26 cellular contexts compared by ENCODE assay signal in the genomic region with DNA sequence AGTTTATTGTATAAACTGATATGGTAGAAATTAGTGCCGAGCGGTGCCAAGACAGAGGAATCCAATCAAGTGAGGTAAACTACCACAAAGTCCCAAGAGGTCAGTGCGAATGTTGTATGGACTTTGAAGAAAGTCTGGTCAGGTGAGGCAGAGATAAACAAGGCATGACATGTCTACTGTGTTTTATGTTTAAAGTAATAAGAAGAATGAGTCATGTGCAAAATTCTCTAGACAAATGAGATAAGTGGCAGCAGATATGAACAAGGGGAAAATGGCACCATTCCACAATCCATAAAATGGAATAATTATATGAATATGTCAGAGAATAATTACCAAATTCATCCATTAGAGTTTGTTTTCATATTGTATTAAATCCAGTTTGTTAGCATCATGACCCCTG.
"Had no signal": no experiment of that assay in that cellular context is flagged by ENCODE, and none has a peak within 500 bp of the region (broad histone marks: within the 10 kb centered on the region; RNA-seq: fewer than 3 reads in every experiment).

No MANE protein-coding gene starts in this region.

- DNase-seq: hippocampal formation; kidney; left ventricle myocardium inferior; midbrain; mucosa of descending colon; naive thymus-derived CD4-positive, alpha-beta T cell; nucleus accumbens; retina; stimulated activated CD4-positive, alpha-beta T cell treated with anti-CD3 and anti-CD28 coated beads, Interleukin-12 subunit alpha, Interleukin-12 subunit beta, amount 100 ng/mL, for 4 hours; stimulated activated CD4-positive, alpha-beta T cell treated with anti-CD3 and anti-CD28 coated beads, Interleukin-15, amount 100 ng/mL, for 24 hours; stimulated activated CD4-positive, alpha-beta T cell treated with anti-CD3 and anti-CD28 coated beads, Interleukin-2, amount 100 ng/mL, for 24 hours; stimulated activated CD4-positive, alpha-beta T cell treated with anti-CD3 and anti-CD28 coated beads, Interleukin-4, amount 100 ng/mL, for 1 hour; stimulated activated naive B cell treated with anti-CD40 and anti-IgM and Interleukin-4, amounts not matched to agents 10 μg/mL and 1 μg/mL and 100 μg/mL, for 72 hours; stimulated activated naive CD8-positive, alpha-beta T cell treated with anti-CD3 and anti-CD28 coated beads, Interleukin-15, Interleukin-2, amounts not matched to agents 100 U/mL and 50 U/mL, for 24 hours; stomach; testis; thyroid gland; transverse colon had no signal

- H3K27ac ChIP-seq: left ventricle myocardium inferior, pancreas, prostate gland, skin epidermis, stomach, testis, thyroid gland, transverse colon, upper lobe of left lung, vagina had no signal

- H3K4me1 ChIP-seq: left ventricle myocardium inferior, pancreas, prostate gland, testis, thyroid gland, vagina had no signal

- H3K36me3 ChIP-seq: left ventricle myocardium inferior, pancreas, prostate gland, stomach, thyroid gland, transverse colon, upper lobe of left lung, vagina had no signal

- H3K9me3 ChIP-seq: left ventricle myocardium inferior, mucosa of descending colon, pancreas, prostate gland, stomach, testis, thyroid gland, transverse colon, upper lobe of left lung, vagina had no signal

- ATAC-seq: mucosa of descending colon; naive thymus-derived CD4-positive, alpha-beta T cell; pancreas; right cardiac atrium; sciatic nerve; stimulated activated naive B cell treated with anti-CD40 and anti-IgM and Interleukin-4, amounts not matched to agents 10 μg/mL and 1 μg/mL and 100 μg/mL, for 72 hours; stimulated activated naive CD8-positive, alpha-beta T cell treated with anti-CD3 and anti-CD28 coated beads, Interleukin-15, Interleukin-2, amounts not matched to agents 100 U/mL and 50 U/mL, for 24 hours had no signal

- H3K4me3 ChIP-seq: left ventricle myocardium inferior, lung, mucosa of descending colon, pancreas, prostate gland, skin epidermis, stomach, testis, thyroid gland, transverse colon, upper lobe of left lung, vagina had no signal

- H3K27me3 ChIP-seq: testis, thyroid gland, upper lobe of left lung, vagina had no signal

- FAIRE-seq: kidney, pancreas had no signal
